ENCODE assay signal across 21 cellular contexts in the genomic region with DNA sequence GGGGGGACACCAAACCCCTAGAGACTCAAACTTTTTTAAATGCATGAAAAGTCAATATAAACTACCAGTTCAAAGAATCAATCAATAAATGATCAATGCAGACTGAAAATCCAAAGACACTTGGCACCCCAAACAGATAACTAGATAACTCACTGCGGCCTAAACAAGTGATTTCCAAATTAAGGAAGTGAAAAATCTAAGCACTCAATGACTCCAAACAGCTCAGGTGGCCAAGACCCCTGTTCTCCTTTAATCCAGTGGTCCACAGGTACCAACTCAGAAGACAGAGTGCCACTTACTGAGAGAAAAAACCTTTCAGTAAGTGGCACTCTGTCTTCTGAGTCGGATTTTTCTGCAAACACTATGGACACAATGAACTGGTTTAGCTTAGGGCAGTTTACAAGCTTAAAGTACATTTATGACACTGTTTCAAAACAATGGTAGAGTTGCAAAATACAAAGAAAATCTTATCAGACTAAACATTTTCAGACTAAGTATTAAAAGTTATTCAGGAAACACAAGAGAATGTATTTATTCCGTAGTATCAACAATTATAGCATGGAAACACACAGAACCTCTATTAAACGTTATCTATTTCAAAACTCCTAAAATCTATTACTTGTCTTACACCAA. TPM values are rescaled to one million over a fixed set of nuclear protein-coding genes. Genes with fewer than 3 reads are reported as not detected.
A peak's percentile ranks its signal among the peaks of the same experiment; 100 is the strongest.
DNase-seq lines count a peak whose midpoint lies in the region; ATAC-seq and TF ChIP-seq lines count a peak whose summit lies in the region.
"Had no signal": no experiment of that assay in that cellular context is flagged by ENCODE, and none has a peak within 500 bp of the region (broad histone marks: within the 10 kb centered on the region; RNA-seq: fewer than 3 reads in every experiment).

No MANE protein-coding gene starts in this region.

- DNase-seq in DND-41 (no peak), MM.1S (no peak), neural progenitor cell (ENCODE audit: low spot score) (no peak), NCI-H345 treated with DMSO at 0.1 percent for 48 hours (lab: John Stamatoyannopoulos, UW; ENCODE audit: unreplicated experiment) (no peak), MG63 (no peak)
- DNase-seq: activated CD8-positive, alpha-beta T cell treated with anti-CD3 and anti-CD28 coated beads, Interleukin-2, amount 10 ng/mL, durations not matched to agents 7 days and 5 days; activated naive CD4-positive, alpha-beta T cell; activated T-cell treated with anti-CD3 and anti-CD28 coated beads, Interleukin-2, amount 50 U/mL, for 1 hour; central memory CD4-positive, alpha-beta T cell; esophagus squamous epithelium; NCI-H1436 treated with DMSO at 0.1 percent for 48 hours; NCI-H774; stimulated activated CD4-positive, alpha-beta T cell treated with anti-CD3 and anti-CD28 coated beads, Interleukin-2, amount 100 ng/mL, for 24 hours; stimulated activated naive CD4-positive, alpha-beta T cell; T-helper 9 cell; transverse colon had no signal

- H3K27ac ChIP-seq in DND-41 (ENCODE audit: low read length) (no peak overlapping the region), MM.1S (ENCODE audit: low read length) (no peak overlapping the region), neural progenitor cell (no peak overlapping the region)
- H3K27ac ChIP-seq: esophagus squamous epithelium, skin epidermis, transverse colon had no signal

- H3K27me3 Mint-ChIP-seq in brain (peaks cover 9% of the 10 kb centered on the region), neural progenitor cell (ENCODE audit: insufficient read depth, low read depth) (no peaks in the 10 kb centered on the region)

- ATAC-seq in DND-41 (ENCODE audit: insufficient read depth, low read depth) (no peak), GM18868 (IDR thresholded peaks at IDR 0.05; ENCODE audit: unreplicated experiment) (no peak), GM19467 (IDR thresholded peaks at IDR 0.05; ENCODE audit: unreplicated experiment) (no peak)
- ATAC-seq: activated CD8-positive, alpha-beta T cell treated with anti-CD3 and anti-CD28 coated beads, Interleukin-2, amount 10 ng/mL, durations not matched to agents 7 days and 5 days had no signal

- H3K4me3 Mint-ChIP-seq in brain (peak overlapping the region in 3 of 5 experiments; percentile 41 to 56 (median 49)), neural progenitor cell (no peak overlapping the region)
- H3K4me3 Mint-ChIP-seq: activated CD8-positive, alpha-beta T cell treated with anti-CD3 and anti-CD28 coated beads, Interleukin-2, amount 10 ng/mL, durations not matched to agents 7 days and 5 days had no signal

- H4K20me1 ChIP-seq in DND-41 (ENCODE audit: insufficient read depth, low read length) (0 out of 2 replicates have a peak, but pooled peaks cover 6% of the 10 kb centered on the region), MM.1S (ENCODE audit: insufficient read depth, low read length) (0 out of 2 replicates have a peak, but pooled peaks cover 8% of the 10 kb centered on the region), neural progenitor cell (ENCODE audit: low read depth) (peaks cover 72% of the 10 kb centered on the region)

- H3K4me1 ChIP-seq in DND-41 (ENCODE audit: insufficient read depth, low read length) (peaks cover 38% of the 10 kb centered on the region), MM.1S (ENCODE audit: low read length) (peaks cover 38% of the 10 kb centered on the region), neural progenitor cell (peaks cover 26% of the 10 kb centered on the region)

- H3K9ac ChIP-seq in DND-41 (ENCODE audit: low read depth, low read length) (no peak overlapping the region), MM.1S (ENCODE audit: low read length) (no peak overlapping the region), neural progenitor cell (no peak overlapping the region)

- H3K36me3 ChIP-seq in DND-41 (ENCODE audit: insufficient read depth, low read length) (peaks cover 61% of the 10 kb centered on the region), MM.1S (replicated peaks; ENCODE audit: insufficient read depth, low read length) (peaks cover 17% of the 10 kb centered on the region), neural progenitor cell (peaks cover 34% of the 10 kb centered on the region), MG63 (peaks cover 80% of the 10 kb centered on the region)

- H2AFZ ChIP-seq in DND-41 (ENCODE audit: low read depth, low read length) = no peak overlapping the region
- no peak overlapping the region for H2AFZ ChIP-seq in MM.1S (ENCODE audit: low read length)
- H2AFZ ChIP-seq in neural progenitor cell (replicated peaks) = no peak overlapping the region

- H3K27me3 ChIP-seq in DND-41 (ENCODE audit: insufficient read depth, low read length, poor library complexity) = peaks cover 1% of the 10 kb centered on the region
- H3K27me3 ChIP-seq in MM.1S (replicated peaks; ENCODE audit: insufficient read depth, low read length) = no peaks in the 10 kb centered on the region
- no peaks in the 10 kb centered on the region for H3K27me3 ChIP-seq in neural progenitor cell
- no peaks in the 10 kb centered on the region for H3K27me3 ChIP-seq in MG63
- H3K27me3 ChIP-seq: esophagus squamous epithelium, transverse colon had no signal

- H3K27ac Mint-ChIP-seq in brain (no peak overlapping the region), neural progenitor cell (no peak overlapping the region)
- H3K27ac Mint-ChIP-seq: activated CD8-positive, alpha-beta T cell treated with anti-CD3 and anti-CD28 coated beads, Interleukin-2, amount 10 ng/mL, durations not matched to agents 7 days and 5 days had no signal

- H3K79me2 ChIP-seq in DND-41 (ENCODE audit: insufficient read depth, low read length) = peaks cover 74% of the 10 kb centered on the region
- peaks cover 69% of the 10 kb centered on the region for H3K79me2 ChIP-seq in MM.1S (ENCODE audit: low read length)
- H3K79me2 ChIP-seq in neural progenitor cell (ENCODE audit: low read depth) = peaks cover 91% of the 10 kb centered on the region

- peaks cover 0 to 4% (median 0%) of the 10 kb centered on the region in 5 experiments for H3K9me3 Mint-ChIP-seq in brain
- no peaks in the 10 kb centered on the region for H3K9me3 Mint-ChIP-seq in neural progenitor cell

- H3K4me3 ChIP-seq in DND-41 (ENCODE audit: low read depth in 1 of 2, low read length in 2 of 2) (no peak overlapping the region), MM.1S (ENCODE audit: low read length) (no peak overlapping the region), neural progenitor cell (no peak overlapping the region), MG63 (no peak overlapping the region)
- H3K4me3 ChIP-seq: esophagus squamous epithelium, HAP-1, skin epidermis, transverse colon had no signal

- H3K9me3 ChIP-seq in DND-41 (ENCODE audit: insufficient read depth, low read length, severe bottlenecking) = no peaks in the 10 kb centered on the region
- no peaks in the 10 kb centered on the region for H3K9me3 ChIP-seq in MM.1S (replicated peaks; ENCODE audit: insufficient read depth, low read length)
- no peaks in the 10 kb centered on the region for H3K9me3 ChIP-seq in neural progenitor cell (ENCODE audit: low read depth)
- H3K9me3 ChIP-seq in MG63 = no peaks in the 10 kb centered on the region
- H3K9me3 ChIP-seq: esophagus squamous epithelium, HAP-1, transverse colon had no signal

- TF ChIP-seq CTCF in DND-41 (IDR thresholded peaks at IDR 0.05; ENCODE audit: borderline replicate concordance, extremely low read depth, low read length, poor library complexity, severe bottlenecking) (no peak), MM.1S (IDR thresholded peaks at IDR 0.05; ENCODE audit: low read length) (no peak), brain (conservative IDR thresholded peaks at IDR 0.05) (no peak), neural progenitor cell (IDR thresholded peaks at IDR 0.05) (no peak)

- H3K9me2 ChIP-seq in MM.1S (replicated peaks; ENCODE audit: insufficient read depth, low read length) = no peaks in the 10 kb centered on the region

- H3F3A ChIP-seq in MM.1S (ENCODE audit: insufficient read depth, low read length) (peaks cover 35% of the 10 kb centered on the region), neural progenitor cell (ENCODE audit: low read depth) (peaks cover 13% of the 10 kb centered on the region)

- peak overlapping the region; percentile 23; the same call in 1 of the 2 replicates for H3K4me2 ChIP-seq in DND-41 (ENCODE audit: insufficient read depth, low read length)
- H3K4me2 ChIP-seq in MM.1S (ENCODE audit: low read depth, low read length) = peak overlapping the region; percentile 23; the same call in 1 of the 2 replicates
- H3K4me2 ChIP-seq in neural progenitor cell = peak overlapping the region; percentile 9

- H3K4me1 Mint-ChIP-seq in brain = peaks cover 63% of the 10 kb centered on the region
- H3K4me1 Mint-ChIP-seq in neural progenitor cell = peaks cover 19% of the 10 kb centered on the region

- H3K36me3 Mint-ChIP-seq in brain = peaks cover 38% of the 10 kb centered on the region
- peaks cover 37% of the 10 kb centered on the region for H3K36me3 Mint-ChIP-seq in neural progenitor cell

RNA-seq across cellular contexts. Expression of a gene that starts 4.7 kb away (rescaled TPM):
- polyA plus RNA-seq in brain (ENCODE audit: insufficient read depth, low read depth, low replicate concordance) = 27.7 TPM
- 108 and 138 TPM in 2 replicates for total RNA-seq in neural progenitor cell (ENCODE audit: low replicate concordance)
- 21.3 and 24.6 TPM in 2 replicates for total RNA-seq in MG63 (2014; rRNA removed; shearing (Covaris generic); ENCODE audit: low replicate concordance)
